ENCODE assay signal across 7 cellular contexts in the genomic region with DNA sequence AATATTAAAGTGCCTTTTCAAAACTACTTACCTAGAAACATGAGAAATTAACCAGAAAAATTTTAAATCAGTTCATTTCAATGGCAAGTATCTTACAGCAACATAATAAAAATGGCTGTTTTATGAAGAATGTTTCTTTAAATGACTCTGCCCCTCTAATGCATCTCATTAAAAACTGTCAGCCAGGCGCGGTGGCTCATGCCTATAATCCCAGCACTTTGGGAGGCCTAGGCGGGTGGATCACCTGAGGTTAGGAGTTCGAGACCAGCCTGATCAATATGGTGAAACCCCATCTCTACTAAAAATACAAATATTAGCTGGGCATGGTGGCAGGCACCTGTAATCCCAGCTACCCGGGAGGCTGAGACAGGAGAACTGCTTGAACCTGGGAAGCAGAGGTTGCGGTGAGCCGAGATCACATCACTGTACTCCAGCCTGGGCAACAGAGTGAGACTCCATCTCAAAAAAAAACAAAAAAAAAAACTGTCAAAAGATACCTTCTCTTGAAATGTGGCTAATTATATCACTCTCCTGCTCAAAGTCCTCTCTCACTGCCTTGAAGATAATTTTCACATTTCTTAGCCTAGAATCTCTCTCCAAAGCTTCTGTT. TPM values are rescaled to one million over a fixed set of nuclear protein-coding genes. Genes with fewer than 3 reads are reported as not detected.
DNase-seq lines count a peak whose midpoint lies in the region; ATAC-seq, FAIRE-seq and TF ChIP-seq lines count a peak whose summit lies in the region.
"Not testable (repeated sequence)": the region's sequence is repeated elsewhere in the genome, so short reads cannot be mapped to it uniquely, and the experiment has no call there.

No MANE protein-coding gene starts in this region.

- H3K9me3 ChIP-seq in OCI-LY3 (ENCODE audit: insufficient read depth, low read length); endothelial cell of umbilical vein (replicated peaks; ENCODE audit: control insufficient read depth, insufficient read depth, low read length); skeletal muscle satellite cell (replicated peaks; ENCODE audit: low read length): not testable (repeated sequence)

- H3K9me1 ChIP-seq in endothelial cell of umbilical vein (replicated peaks; ENCODE audit: control insufficient read depth, extremely low read depth, insufficient read depth, low read length), result not testable (repeated sequence)

- not testable (repeated sequence) for ATAC-seq in activated naive CD8-positive, alpha-beta T cell treated with anti-CD3 and anti-CD28 coated beads, Interleukin-2, amount 50 U/mL, for 24 hours; naive B cell (ENCODE audit: low read depth in 2 of 2)

- not testable (repeated sequence) for DNase-seq in GM06990 (ENCODE audit: extremely low read depth, insufficient read length); activated CD4-positive, alpha-beta memory T cell treated with anti-CD3 and anti-CD28 coated beads for 36 hours; activated naive CD8-positive, alpha-beta T cell treated with anti-CD3 and anti-CD28 coated beads, Interleukin-2, amount 50 U/mL, for 24 hours; endothelial cell of umbilical vein (ENCODE audit: low read depth, low spot score); naive B cell

- H3K4me3 Mint-ChIP-seq in activated CD4-positive, alpha-beta memory T cell treated with anti-CD3 and anti-CD28 coated beads for 36 hours, result peak overlapping the region; percentile 36
- peak overlapping the region; percentile 91 for H3K4me3 Mint-ChIP-seq in activated naive CD8-positive, alpha-beta T cell treated with anti-CD3 and anti-CD28 coated beads, Interleukin-2, amount 50 U/mL, for 24 hours
- H3K4me3 Mint-ChIP-seq in naive B cell, result peak overlapping the region; percentile 21 to 98 (median 89)

- H3K9me3 Mint-ChIP-seq in activated CD4-positive, alpha-beta memory T cell treated with anti-CD3 and anti-CD28 coated beads for 36 hours; activated naive CD8-positive, alpha-beta T cell treated with anti-CD3 and anti-CD28 coated beads, Interleukin-2, amount 50 U/mL, for 24 hours; naive B cell: not testable (repeated sequence)

- peak overlapping the region; percentile 93; the same call in 1 of the 2 replicates for H3K4me2 ChIP-seq in OCI-LY3 (ENCODE audit: low read length)
- H3K4me2 ChIP-seq in endothelial cell of umbilical vein (ENCODE audit: insufficient read depth, low read length), result peak overlapping the region; percentile 98
- H3K4me2 ChIP-seq in skeletal muscle satellite cell (ENCODE audit: low read length), result peak overlapping the region; percentile 87

- intact Hi-C loops in activated CD4-positive, alpha-beta memory T cell treated with anti-CD3 and anti-CD28 coated beads for 36 hours (cut with micrococcal nuclease); endothelial cell of umbilical vein (cut with micrococcal nuclease): not testable (repeated sequence)

- not testable (repeated sequence) for H3K36me3 ChIP-seq in GM06990 (ENCODE audit: control insufficient read depth, insufficient read depth, low read length); endothelial cell of umbilical vein (ENCODE audit: control insufficient read depth in 2 of 2, extremely low read depth in 1 of 2, insufficient read depth in 2 of 2, low read length in 2 of 2); skeletal muscle satellite cell (ENCODE audit: insufficient read depth, low read length)
- peaks cover 21% of the 10 kb centered on the region for H3K36me3 ChIP-seq in OCI-LY3 (replicated peaks; ENCODE audit: low read depth, low read length)

- not testable (repeated sequence) for H2AFZ ChIP-seq in OCI-LY3 (ENCODE audit: low read depth, low read length); endothelial cell of umbilical vein (ENCODE audit: low read depth, low read length)

- not testable (repeated sequence) for FAIRE-seq in endothelial cell of umbilical vein (lab: Jason Lieb, UNC)

- CTCF ChIA-PET in activated CD4-positive, alpha-beta memory T cell treated with anti-CD3 and anti-CD28 coated beads for 36 hours (lab: Charles Lee), result interaction anchor here (1.7 kb wide), 1 partner anchor 179 kb away, joined by 3 read pairs; no protein-coding TSS in a partner anchor
- CTCF ChIA-PET in endothelial cell of umbilical vein (lab: Charles Lee), result interaction anchor here (0.6 to 1.3 kb wide), 3 partner anchors 65 to 185 kb away, joined by 3 read pairs; no protein-coding TSS in a partner anchor

- not testable (repeated sequence) for TF ChIP-seq POLR2A in endothelial cell of umbilical vein (IDR thresholded peaks at IDR 0.05; ENCODE audit: low read depth, low read length)

- peak overlapping the region; percentile 38; the same call in 1 of the 2 replicates for H3K4me3 ChIP-seq in GM06990 (replicated peaks; ENCODE audit: low read depth, low read length)
- H3K4me3 ChIP-seq in OCI-LY3 (ENCODE audit: low read length); skeletal muscle satellite cell (ENCODE audit: low read length): not testable (repeated sequence)
- H3K4me3 ChIP-seq in endothelial cell of umbilical vein (replicated peaks in 1 of 3; ENCODE audit: insufficient read depth in 1 of 3, low read depth in 1 of 3, low read length in 3 of 3), result peak overlapping the region in 1 of 3 experiments; percentile 100

- H3K4me1 Mint-ChIP-seq in activated CD4-positive, alpha-beta memory T cell treated with anti-CD3 and anti-CD28 coated beads for 36 hours (ENCODE audit: low read depth), result peaks cover 59% of the 10 kb centered on the region
- peaks cover 60% of the 10 kb centered on the region for H3K4me1 Mint-ChIP-seq in activated naive CD8-positive, alpha-beta T cell treated with anti-CD3 and anti-CD28 coated beads, Interleukin-2, amount 50 U/mL, for 24 hours
- H3K4me1 Mint-ChIP-seq in naive B cell, result peaks cover 50 to 83% (median 69%) of the 10 kb centered on the region in 3 donors

- not testable (repeated sequence) for H3K9ac ChIP-seq in OCI-LY3 (ENCODE audit: low read length); endothelial cell of umbilical vein (replicated peaks; ENCODE audit: extremely low read depth, insufficient read depth, low read length); skeletal muscle satellite cell (ENCODE audit: low read depth, low read length)

- H3K79me2 ChIP-seq in OCI-LY3 (ENCODE audit: low read length) (peaks cover 95% of the 10 kb centered on the region), endothelial cell of umbilical vein (ENCODE audit: control insufficient read depth, insufficient read depth, low read length) (peaks cover 93% of the 10 kb centered on the region)

- H3K27ac Mint-ChIP-seq in activated CD4-positive, alpha-beta memory T cell treated with anti-CD3 and anti-CD28 coated beads for 36 hours, result not testable (repeated sequence)
- H3K27ac Mint-ChIP-seq in activated naive CD8-positive, alpha-beta T cell treated with anti-CD3 and anti-CD28 coated beads, Interleukin-2, amount 50 U/mL, for 24 hours, result peak overlapping the region; percentile 57
- peak overlapping the region; percentile 24 to 86 (median 64) for H3K27ac Mint-ChIP-seq in naive B cell

- BruUV-seq in endothelial cell of umbilical vein (replicated peaks; lab: Mats Ljungman, UMichigan), result not testable (repeated sequence)

- POLR2A ChIA-PET in activated CD4-positive, alpha-beta memory T cell treated with anti-CD3 and anti-CD28 coated beads for 36 hours (lab: Charles Lee), result interaction anchor here (0.7 to 2.2 kb wide), 2 partner anchors 35 to 81 kb away, joined by 4 to 6 read pairs; a partner anchor contains a TSS
- POLR2A ChIA-PET in endothelial cell of umbilical vein (lab: Charles Lee), result interaction anchor here (0.6 to 0.7 kb wide), 2 partner anchors 136 to 334 kb away, joined by 4 to 5 read pairs; no protein-coding TSS in a partner anchor

- peaks cover 50% of the 10 kb centered on the region for H3K4me1 ChIP-seq in OCI-LY3 (ENCODE audit: low read length)
- H3K4me1 ChIP-seq in endothelial cell of umbilical vein (ENCODE audit: control insufficient read depth, extremely low read depth, insufficient read depth, low read length), result peaks cover 33% of the 10 kb centered on the region
- H3K4me1 ChIP-seq in skeletal muscle satellite cell (ENCODE audit: control insufficient read depth, insufficient read depth, low read length), result peaks cover 15% of the 10 kb centered on the region

- TF ChIP-seq CTCF in GM06990 (IDR thresholded peaks at IDR 0.05; ENCODE audit: insufficient read depth, low read length, poor library complexity, severe bottlenecking); OCI-LY3 (IDR thresholded peaks at IDR 0.05; ENCODE audit: low read depth, low read length); endothelial cell of umbilical vein (IDR thresholded peaks at IDR 0.05; ENCODE audit: extremely low read depth in 1 of 2, insufficient read depth in 1 of 2, low read depth in 1 of 2, low read length in 2 of 2): not testable (repeated sequence)

- dilution Hi-C loops in endothelial cell of umbilical vein (cut with MboI; ENCODE audit: extremely low pct_ligation_motif_present, low sequenced_read_pairs), result not testable (repeated sequence)

- not testable (repeated sequence) for H3K27me3 ChIP-seq in GM06990 (replicated peaks; ENCODE audit: control insufficient read depth, insufficient read depth, low read length); OCI-LY3 (ENCODE audit: low read depth, low read length); endothelial cell of umbilical vein (ENCODE audit: control insufficient read depth in 2 of 2, insufficient read depth in 2 of 2, low read length in 2 of 2); skeletal muscle satellite cell (ENCODE audit: control insufficient read depth, insufficient read depth, low read length)

- peaks cover 83% of the 10 kb centered on the region for H4K20me1 ChIP-seq in OCI-LY3 (ENCODE audit: insufficient read depth, low read length)
- peaks cover 18% of the 10 kb centered on the region for H4K20me1 ChIP-seq in endothelial cell of umbilical vein (replicated peaks; ENCODE audit: control insufficient read depth, extremely low read depth, insufficient read depth, low read length)

- H3K27ac ChIP-seq in OCI-LY3 (ENCODE audit: low read length), result not testable (repeated sequence)
- H3K27ac ChIP-seq in endothelial cell of umbilical vein (ENCODE audit: insufficient read depth, low read depth, low read length), result peak overlapping the region; percentile 21

- H3K36me3 Mint-ChIP-seq in activated CD4-positive, alpha-beta memory T cell treated with anti-CD3 and anti-CD28 coated beads for 36 hours, result peaks cover 36% of the 10 kb centered on the region
- peaks cover 55% of the 10 kb centered on the region for H3K36me3 Mint-ChIP-seq in activated naive CD8-positive, alpha-beta T cell treated with anti-CD3 and anti-CD28 coated beads, Interleukin-2, amount 50 U/mL, for 24 hours (ENCODE audit: low read depth)
- H3K36me3 Mint-ChIP-seq in naive B cell, result peaks cover 0 to 19% of the 10 kb centered on the region in 2 donors

- not testable (repeated sequence) for H3K27me3 Mint-ChIP-seq in activated CD4-positive, alpha-beta memory T cell treated with anti-CD3 and anti-CD28 coated beads for 36 hours; activated naive CD8-positive, alpha-beta T cell treated with anti-CD3 and anti-CD28 coated beads, Interleukin-2, amount 50 U/mL, for 24 hours; naive B cell

RNA-seq across cellular contexts. Expression of a gene that starts 4.3 kb away (rescaled TPM):
- 100 to 1,000 TPM; 283 to 286 TPM for total RNA-seq in activated CD4-positive, alpha-beta memory T cell treated with anti-CD3 and anti-CD28 coated beads for 36 hours
- 266 and 307 TPM in 2 replicates for total RNA-seq in endothelial cell of umbilical vein
- polyA plus RNA-seq in endothelial cell of umbilical vein (132 and 154 TPM in 2 replicates), naive B cell (ENCODE audit: low read depth in 6 of 6) (100 to 1,000 TPM; 380 to 482 (median 401) TPM)
- 210 and 232 TPM in 2 replicates for polyA plus RNA-seq in endothelial cell of umbilical vein (2011; cell fraction: cytosol; rRNA removed)
- 107 and 114 TPM in 2 replicates for polyA plus RNA-seq in endothelial cell of umbilical vein (2011; cell fraction: nucleus; rRNA removed)
- 282 and 335 TPM in 2 replicates for polyA plus RNA-seq in endothelial cell of umbilical vein (2012)
- 162 and 192 TPM in 2 replicates for polyA minus RNA-seq in endothelial cell of umbilical vein
- 174 TPM for polyA minus RNA-seq in endothelial cell of umbilical vein (2011; cell fraction: cytosol; rRNA and poly(A)+ RNA removed)
- polyA minus RNA-seq in endothelial cell of umbilical vein (2011; cell fraction: nucleus; rRNA and poly(A)+ RNA removed), result 72.9 and 131 TPM in 2 replicates
- 540 and 575 TPM in 2 replicates for total RNA-seq in skeletal muscle satellite cell (2012; rRNA removed)

Comparison
In these comparisons a context has a peak if more than half of its experiments do, and no peak if none do; other contexts are left out.
1. H3K4me3 Mint-ChIP-seq: peak in every context shown above with its lines; median percentile 91 in activated naive CD8-positive, alpha-beta T cell treated with anti-CD3 and anti-CD28 coated beads, Interleukin-2, amount 50 U/mL, for 24 hours; 89 in naive B cell; 36 in activated CD4-positive, alpha-beta memory T cell treated with anti-CD3 and anti-CD28 coated beads for 36 hours.